14 cellular contexts compared by ENCODE assay signal in genomic region chr17:2180768-2181167, GRCh38.
DNase-seq lines count a peak whose midpoint lies in the region; ATAC-seq, FAIRE-seq and TF ChIP-seq lines count a peak whose summit lies in the region.
"Had no signal": no experiment of that assay in that cellular context is flagged by ENCODE, and none has a peak within 500 bp of the region (broad histone marks: within the 10 kb centered on the region; RNA-seq: fewer than 3 reads in every experiment).

No MANE protein-coding gene starts in this region.

- peaks cover 0 to 27% (median 7%) of the 10 kb centered on the region in 9 donors for H3K36me3 ChIP-seq in heart left ventricle
- H3K36me3 ChIP-seq in esophagus (ENCODE audit: control insufficient read depth in 2 of 2, insufficient read depth in 2 of 2, low read length in 1 of 2), result peaks cover 0 to 11% of the 10 kb centered on the region in 2 donors
- peaks cover 0 to under 1% of the 10 kb centered on the region in 2 donors for H3K36me3 ChIP-seq in prostate gland
- peaks cover 0 to 4% of the 10 kb centered on the region in 2 donors for H3K36me3 ChIP-seq in vagina
- H3K36me3 ChIP-seq in small intestine (ENCODE audit: control insufficient read depth in 2 of 2, insufficient read depth in 2 of 2, low read length in 2 of 2), result peaks cover 0 to 9% of the 10 kb centered on the region in 2 donors

- WGBS in heart left ventricle, 4 donors, result 32 to 54% (median 45%) methylated on average over 2 of the region's 2 CpGs
- WGBS in esophagus, 2 donors, result 66 to 73% methylated on average over 2 of the region's 2 CpGs
- WGBS in prostate gland, result 18% methylated on average over 2 of the region's 2 CpGs
- 63 to 92% (median 86%) methylated on average over 2 of the region's 2 CpGs for WGBS in small intestine, 3 donors

- peaks cover under 1% of the 10 kb centered on the region; the same call in 1 of the 2 replicates for H3K36me3 Mint-ChIP-seq in WTC11

- H3K4me1 Mint-ChIP-seq in WTC11, result peaks cover 15% of the 10 kb centered on the region

- H3K4me3 Mint-ChIP-seq in WTC11, result no peak overlapping the region
- H3K4me3 Mint-ChIP-seq: activated T-helper 17 cell treated with anti-CD3 and anti-CD28 coated beads, Interleukin-2, amount 50 U/mL, for 72 hours had no signal

- H3K4me1 ChIP-seq in heart left ventricle (peaks cover 29 to 76% (median 70%) of the 10 kb centered on the region in 12 donors), esophagus (ENCODE audit: control insufficient read depth in 2 of 2, insufficient read depth in 2 of 2, low read length in 1 of 2) (peaks cover 0 to 12% of the 10 kb centered on the region in 2 donors), prostate gland (replicated peaks) (peaks cover 12% of the 10 kb centered on the region), vagina (peaks cover 76% of the 10 kb centered on the region), small intestine (ENCODE audit: control insufficient read depth in 2 of 2, insufficient read depth in 1 of 2, low read depth in 1 of 2, low read length in 1 of 2) (no peaks in the 10 kb centered on the region)
- H3K4me1 ChIP-seq: A549 had no signal

- DNase-seq in heart left ventricle (no peak), left ventricle myocardium superior (no peak), prostate gland (ENCODE audit: low spot score) (no peak), vagina (ENCODE audit: extremely low spot score in 2 of 2) (no peak), small intestine (no peak), WTC11 (ENCODE audit: low spot score) (no peak)
- no peak for DNase-seq in activated CD4-positive, alpha-beta T cell treated with anti-CD3 and anti-CD28 coated beads for 1 hour
- DNase-seq: activated CD4-positive, alpha-beta T cell treated with anti-CD3 and anti-CD28 coated beads, Interleukin-2, amount 50 U/mL, for 48 hours; NCI-H1105 treated with DMSO at 0.1 percent for 48 hours; NCI-H510A had no signal

- intact Hi-C loops in heart left ventricle (cut with DNase I), result loop anchor here in 3 of 10 donors (2.0 to 5.0 kb wide), 3 partner anchors 34 to 62 kb away; no protein-coding TSS in a partner anchor
- intact Hi-C loops in left ventricle myocardium superior (cut with micrococcal nuclease), result no loop called here
- intact Hi-C loops in prostate gland (cut with DNase I), result no loop called here
- intact Hi-C loops in vagina (cut with DNase I), result no loop called here

- CTCF ChIA-PET in WTC11 (lab: Charles Lee), result interaction anchor here (1.3 to 1.6 kb wide), 3 partner anchors 64 to 126 kb away, joined by 5 to 10 read pairs (median 8); partner anchors contain the start of gene HIC1

- no peak for TF ChIP-seq CTCF in heart left ventricle (IDR thresholded peaks at IDR 0.05)
- no peak for TF ChIP-seq CTCF in prostate gland (IDR thresholded peaks at IDR 0.05)
- TF ChIP-seq CTCF in vagina (IDR thresholded peaks at IDR 0.05), result no peak
- TF ChIP-seq CTCF in WTC11 (IDR thresholded peaks at IDR 0.05), result no peak

- no peak overlapping the region for H3K4me3 ChIP-seq in heart left ventricle
- H3K4me3 ChIP-seq in esophagus (ENCODE audit: low read depth in 1 of 2, low read length in 2 of 2), result no peak overlapping the region
- H3K4me3 ChIP-seq in prostate gland, result no peak overlapping the region
- no peak overlapping the region for H3K4me3 ChIP-seq in vagina
- no peak overlapping the region for H3K4me3 ChIP-seq in small intestine (ENCODE audit: low read depth in 1 of 2, low read length in 2 of 2)
- H3K4me3 ChIP-seq: A549 had no signal

- POLR2A ChIA-PET in WTC11 (lab: Charles Lee), result interaction anchor here (1.0 to 1.1 kb wide), 2 partner anchors 10 to 70 kb away, joined by 3 to 5 read pairs; no protein-coding TSS in a partner anchor

- no peaks in the 10 kb centered on the region for H3K27me3 Mint-ChIP-seq in WTC11 (ENCODE audit: low read depth)
- H3K27me3 Mint-ChIP-seq: activated T-helper 17 cell treated with anti-CD3 and anti-CD28 coated beads, Interleukin-2, amount 50 U/mL, for 72 hours had no signal

- H3K27ac ChIP-seq in heart left ventricle (peak overlapping the region; percentile 34 to 97 (median 86)), esophagus (ENCODE audit: low read depth in 2 of 2, low read length in 1 of 2) (peak overlapping the region; percentile 65 to 72), prostate gland (peak overlapping the region; percentile 54 to 56), vagina (peak overlapping the region; percentile 75), small intestine (ENCODE audit: low read depth in 1 of 2, low read length in 1 of 2) (peak overlapping the region in 1 of 2 donors; percentile 92)
- H3K27ac ChIP-seq: A549 had no signal

- no peak overlapping the region for H3K27ac Mint-ChIP-seq in WTC11
- H3K27ac Mint-ChIP-seq: activated T-helper 17 cell treated with anti-CD3 and anti-CD28 coated beads, Interleukin-2, amount 50 U/mL, for 72 hours had no signal

- H3K27me3 ChIP-seq in heart left ventricle, result no peaks in the 10 kb centered on the region
- H3K27me3 ChIP-seq in esophagus (ENCODE audit: control insufficient read depth in 1 of 2, insufficient read depth in 2 of 2, low read length in 2 of 2), result no peaks in the 10 kb centered on the region
- no peaks in the 10 kb centered on the region for H3K27me3 ChIP-seq in prostate gland (replicated peaks; ENCODE audit: insufficient read depth)
- H3K27me3 ChIP-seq in vagina, result no peaks in the 10 kb centered on the region
- H3K27me3 ChIP-seq in small intestine (ENCODE audit: control insufficient read depth in 2 of 2, insufficient read depth in 2 of 2, low read length in 2 of 2), result no peaks in the 10 kb centered on the region

- no peak for TF ChIP-seq POLR2A in heart left ventricle (IDR thresholded peaks at IDR 0.05)
- TF ChIP-seq POLR2A in prostate gland (IDR thresholded peaks at IDR 0.05), result no peak
- no peak for TF ChIP-seq POLR2A in vagina (IDR thresholded peaks at IDR 0.05)

- no peaks in the 10 kb centered on the region for H3K9me3 ChIP-seq in heart left ventricle
- H3K9me3 ChIP-seq in esophagus (ENCODE audit: control insufficient read depth in 2 of 2, insufficient read depth in 1 of 2, low read depth in 1 of 2, low read length in 1 of 2), result no peaks in the 10 kb centered on the region
- no peaks in the 10 kb centered on the region for H3K9me3 ChIP-seq in prostate gland
- H3K9me3 ChIP-seq in vagina, result no peaks in the 10 kb centered on the region
- H3K9me3 ChIP-seq in small intestine (ENCODE audit: control insufficient read depth, low read depth), result no peaks in the 10 kb centered on the region
- H3K9me3 ChIP-seq: A549 had no signal

- H3K9me3 Mint-ChIP-seq in WTC11, result no peaks in the 10 kb centered on the region
- H3K9me3 Mint-ChIP-seq: activated T-helper 17 cell treated with anti-CD3 and anti-CD28 coated beads, Interleukin-2, amount 50 U/mL, for 72 hours had no signal

- ATAC-seq in heart left ventricle (no peak), left ventricle myocardium superior (no peak), WTC11 (no peak)
- ATAC-seq: A549; activated T-helper 17 cell treated with anti-CD3 and anti-CD28 coated beads, Interleukin-2, amount 50 U/mL, for 72 hours; Panc1 had no signal

- no peak for FAIRE-seq in small intestine (lab: Jason Lieb, UNC)
- FAIRE-seq: A549 had no signal

TF ChIP-seq in WTC11, 78 proteins besides CTCF, POLR2A, EP300 and RAD21:
- no peak for TF ChIP-seq MXD4 (CRISPR knock-in tag; IDR thresholded peaks at IDR 0.05; ENCODE audit: borderline replicate concordance)
- no peak for TF ChIP-seq TEAD1 (CRISPR knock-in tag; IDR thresholded peaks at IDR 0.05)
- TF ChIP-seq PRDM15 (CRISPR knock-in tag; IDR thresholded peaks at IDR 0.05), result no peak
- no peak for TF ChIP-seq RORB (CRISPR knock-in tag; IDR thresholded peaks at IDR 0.05)
- TF ChIP-seq ATF1 (CRISPR knock-in tag; IDR thresholded peaks at IDR 0.05), result no peak
- no peak for TF ChIP-seq ZNF219 (CRISPR knock-in tag; IDR thresholded peaks at IDR 0.05; ENCODE audit: borderline replicate concordance)
- no peak for TF ChIP-seq GRHL2 (CRISPR knock-in tag; IDR thresholded peaks at IDR 0.05; ENCODE audit: insufficient replicate concordance, severe bottlenecking)
- no peak for TF ChIP-seq GABPB1 (CRISPR knock-in tag; IDR thresholded peaks at IDR 0.05)
- TF ChIP-seq NFYB (CRISPR knock-in tag; conservative IDR thresholded peaks at IDR 0.05; ENCODE audit: low read depth), result no peak
- no peak for TF ChIP-seq JAZF1 (CRISPR knock-in tag; IDR thresholded peaks at IDR 0.05)
- TF ChIP-seq MAX (CRISPR knock-in tag; IDR thresholded peaks at IDR 0.05), result no peak
TF ChIP-seq in WTC11: peak in this region for 0.
